Comparison of ENCODE assay signal across 18 cellular contexts in the genomic region with DNA sequence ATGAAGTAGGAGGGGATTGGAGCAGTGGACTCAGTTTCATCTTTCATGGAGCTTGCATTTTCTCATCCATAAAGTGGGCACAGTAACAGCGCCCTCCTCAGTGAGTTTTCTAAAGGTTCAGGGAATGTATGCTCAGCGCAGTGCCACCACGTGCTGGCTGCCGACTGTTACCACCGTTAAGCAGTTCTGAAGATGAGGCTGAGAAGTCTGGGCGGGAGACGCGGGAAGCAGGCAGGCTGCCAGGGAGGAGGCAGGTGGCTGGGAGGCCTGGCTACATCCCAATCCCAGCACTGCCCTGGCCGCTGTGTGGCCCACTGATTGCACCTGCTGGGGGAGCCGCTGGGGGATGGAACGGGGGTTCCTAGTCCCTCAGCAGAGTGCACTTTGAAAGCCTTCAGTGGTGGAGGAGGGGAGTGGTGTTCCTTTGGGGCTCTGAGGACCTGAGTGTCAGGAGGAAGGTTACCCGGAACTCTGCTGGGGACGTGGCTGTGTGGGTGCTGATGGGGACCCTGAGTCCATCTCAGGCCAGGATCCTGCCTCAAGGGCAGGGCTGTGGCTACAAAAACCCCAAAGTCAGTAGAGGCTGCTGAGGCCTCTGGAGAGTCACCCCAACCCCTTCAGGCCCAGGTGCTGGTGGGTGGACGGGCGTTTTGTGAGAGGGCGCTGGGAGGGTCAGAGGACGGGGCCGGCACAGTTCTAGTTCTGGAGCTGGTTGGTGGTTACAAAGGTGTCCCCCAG. TPM values are rescaled to one million over a fixed set of nuclear protein-coding genes. Genes with fewer than 3 reads are reported as not detected.
DNase-seq lines count a peak whose midpoint lies in the region; ATAC-seq and TF ChIP-seq lines count a peak whose summit lies in the region.
"Had no signal": no experiment of that assay in that cellular context is flagged by ENCODE, and none has a peak within 500 bp of the region (broad histone marks: within the 10 kb centered on the region; RNA-seq: fewer than 3 reads in every experiment).

No MANE protein-coding gene starts in this region.

- DNase-seq in RWPE2 (ENCODE audit: low spot score) (peak; percentile 76), left lobe of liver (ENCODE audit: low spot score) (peak; percentile 38), KBM-7 (no peak)
- DNase-seq: amniotic stem cell, IMR-90, left lung, NCI-H345, thyroid gland, WERI-Rb-1 had no signal

- H3K4me1 ChIP-seq in BLaER1 treated with 17β-estradiol and CSF1 and Interleukin-3, amounts not matched to agents 10 nM and 100 nM, result peaks cover 35 to 95% (median 79%) of the 10 kb centered on the region in 10 experiments
- H3K4me1 ChIP-seq in HEK293 (ENCODE audit: control insufficient read depth, insufficient read depth, low read length), result no peaks in the 10 kb centered on the region
- H3K4me1 ChIP-seq in RWPE2 (ENCODE audit: insufficient read depth, poor library complexity, severe bottlenecking), result no peaks in the 10 kb centered on the region
- H3K4me1 ChIP-seq: Caco-2, prostate gland had no signal

- peak overlapping the region; percentile 53 to 93 (median 79) for H3K4me3 ChIP-seq in BLaER1 treated with 17β-estradiol and CSF1 and Interleukin-3, amounts not matched to agents 10 nM and 100 nM
- H3K4me3 ChIP-seq in HEK293 (ENCODE audit: low read depth, low read length), result no peak overlapping the region
- no peak overlapping the region for H3K4me3 ChIP-seq in RWPE2 (ENCODE audit: severe bottlenecking)
- H3K4me3 ChIP-seq: left lung, prostate gland, thyroid gland had no signal

- H3K9ac ChIP-seq in BLaER1 treated with 17β-estradiol and CSF1 and Interleukin-3, amounts not matched to agents 10 nM and 100 nM, result peak overlapping the region in 9 of 11 experiments; percentile 59 to 91 (median 85); a peak in 17 of 22 replicates

- in situ Hi-C loops in KBM-7 (cut with MboI; ENCODE audit: low pct_unique_long_range_greater_than_20kb, low sequenced_read_pairs), result no loop called here

- TF ChIP-seq CTCF in HEK293 (tag by site-specific recombination; IDR thresholded peaks at IDR 0.05) (0 out of 2 replicates have a peak, but pooled peaks have one; percentile 12), RWPE2 (IDR thresholded peaks at IDR 0.05; ENCODE audit: poor library complexity, severe bottlenecking) (no peak)

- H3K36me3 ChIP-seq in BLaER1 treated with 17β-estradiol and CSF1 and Interleukin-3, amounts not matched to agents 10 nM and 100 nM, result peaks cover 0 to 18% (median 0%) of the 10 kb centered on the region in 11 experiments; a peak in 2 of 22 replicates
- H3K36me3 ChIP-seq in HEK293 (ENCODE audit: control insufficient read depth in 2 of 2, insufficient read depth in 1 of 2, low read length in 2 of 2) (no peaks in the 10 kb centered on the region), RWPE2 (ENCODE audit: low read depth) (no peaks in the 10 kb centered on the region)
- H3K36me3 ChIP-seq: left lung, prostate gland, thyroid gland, WERI-Rb-1 had no signal

- peaks cover 0 to 93% (median 0%) of the 10 kb centered on the region in 11 experiments; a peak in 7 of 22 replicates for H3K27me3 ChIP-seq in BLaER1 treated with 17β-estradiol and CSF1 and Interleukin-3, amounts not matched to agents 10 nM and 100 nM
- peaks cover 86% of the 10 kb centered on the region for H3K27me3 ChIP-seq in RWPE2 (ENCODE audit: insufficient read depth, poor library complexity, severe bottlenecking)

- peak overlapping the region; percentile 91 to 99 (median 96) for H3K4me2 ChIP-seq in BLaER1 treated with 17β-estradiol and CSF1 and Interleukin-3, amounts not matched to agents 10 nM and 100 nM

- CTCF ChIA-PET in HEK293 (lab: Yijun Ruan, JAX), result interaction anchor here (0.6 kb wide), 1 partner anchor 154 kb away, joined by 3 read pairs; no protein-coding TSS in a partner anchor

- ATAC-seq in RWPE2 (ENCODE audit: low read depth) (no peak), left lobe of liver (no peak), HG02870 (IDR thresholded peaks at IDR 0.05; ENCODE audit: unreplicated experiment) (no peak), HG03354 (IDR thresholded peaks at IDR 0.05; ENCODE audit: poor library complexity, severe bottlenecking, unreplicated experiment) (no peak), HG02571 (IDR thresholded peaks at IDR 0.05; ENCODE audit: unreplicated experiment) (no peak)
- ATAC-seq: left lung; stimulated activated effector memory CD8-positive, alpha-beta T cell treated with anti-CD3 and anti-CD28 coated beads, Interleukin-12 subunit alpha, Interleukin-12 subunit beta, amount 100 ng/mL, for 72 hours had no signal

- POLR2A ChIA-PET in HEK293 (lab: Yijun Ruan, JAX), result no interaction called here

- no peaks in the 10 kb centered on the region for H3K9me3 ChIP-seq in BLaER1 treated with 17β-estradiol and CSF1 and Interleukin-3, amounts not matched to agents 10 nM and 100 nM (replicated peaks in 1 of 11)
- H3K9me3 ChIP-seq in HEK293 (ENCODE audit: control insufficient read depth, insufficient read depth, low read depth, low read length) (no peaks in the 10 kb centered on the region), RWPE2 (ENCODE audit: severe bottlenecking) (no peaks in the 10 kb centered on the region)
- H3K9me3 ChIP-seq: Caco-2, left lung, prostate gland, thyroid gland had no signal

- peaks cover 0 to 35% (median 5%) of the 10 kb centered on the region in 11 experiments; a peak in 6 of 22 replicates for H4K20me1 ChIP-seq in BLaER1 treated with 17β-estradiol and CSF1 and Interleukin-3, amounts not matched to agents 10 nM and 100 nM

- peak overlapping the region in 8 of 11 experiments; percentile 79 to 85 (median 83); a peak in 15 of 22 replicates for H3K27ac ChIP-seq in BLaER1 treated with 17β-estradiol and CSF1 and Interleukin-3, amounts not matched to agents 10 nM and 100 nM
- no peak overlapping the region for H3K27ac ChIP-seq in HEK293 (ENCODE audit: extremely low read depth, low read depth, low read length)
- H3K27ac ChIP-seq in RWPE2 (ENCODE audit: poor library complexity, severe bottlenecking), result no peak overlapping the region
- H3K27ac ChIP-seq: left lung, prostate gland, thyroid gland, WERI-Rb-1 had no signal

TF ChIP-seq in HEK293, 187 proteins besides CTCF, POLR2A, EP300 and RAD21:
- TF ChIP-seq HOXD13 (CRISPR knock-in tag; IDR thresholded peaks at IDR 0.05; ENCODE audit: borderline replicate concordance) (no peak), ZNF785 (tag by site-specific recombination; IDR thresholded peaks at IDR 0.05) (no peak), ZNF16 (tag by site-specific recombination; IDR thresholded peaks at IDR 0.05; ENCODE audit: low read depth) (no peak), WT1 (tag by site-specific recombination; IDR thresholded peaks at IDR 0.05) (no peak), ZIC2 (tag by site-specific recombination; IDR thresholded peaks at IDR 0.05) (peak; percentile 49), ZNF529 (tag by site-specific recombination; IDR thresholded peaks at IDR 0.05; ENCODE audit: insufficient replicate concordance) (no peak)

RNA-seq across cellular contexts. Expression of gene PHACTR3, which starts 28.0 kb away (rescaled TPM):
- total RNA-seq in left lobe of liver, result 0.25 TPM
- total RNA-seq: activated T-helper 2 cell treated with anti-CD3 and anti-CD28 coated beads, Interferon-gamma antibody, Interleukin-2, Interleukin-4, amounts not matched to agents 10 μg/mL and 5 μg/mL and 100 μg/mL, durations not matched to agents 14 hours and 24 hours and 36 hours; IMR-90 had no signal

Comparison
In these comparisons a context has a peak if more than half of its experiments do, and no peak if none do; other contexts are left out.
1. H3K27ac ChIP-seq: peak in BLaER1 treated with 17β-estradiol and CSF1 and Interleukin-3, amounts not matched to agents 10 nM and 100 nM (8 of 11); none in HEK293 (single experiment) and RWPE2 (single experiment).
2. H3K4me3 ChIP-seq: peak in BLaER1 treated with 17β-estradiol and CSF1 and Interleukin-3, amounts not matched to agents 10 nM and 100 nM (10 of 10); none in HEK293 (single experiment) and RWPE2 (single experiment).